ENCODE assay signal across 17 cellular contexts in genomic region chr1:23614128-23614660, GRCh38. TPM values are rescaled to one million over a fixed set of nuclear protein-coding genes. Genes with fewer than 3 reads are reported as not detected.
A peak's percentile ranks its signal among the peaks of the same experiment; 100 is the strongest.
DNase-seq lines count a peak whose midpoint lies in the region; ATAC-seq and TF ChIP-seq lines count a peak whose summit lies in the region.
"Had no signal": no experiment of that assay in that cellular context is flagged by ENCODE, and none has a peak within 500 bp of the region (broad histone marks: within the 10 kb centered on the region; RNA-seq: fewer than 3 reads in every experiment).

No MANE protein-coding gene starts in this region.

- no peaks in the 10 kb centered on the region for H3K9me3 Mint-ChIP-seq in activated naive CD4-positive, alpha-beta T cell treated with anti-CD3 and anti-CD28 coated beads, Interleukin-2, amount 50 U/mL, for 24 hours
- peaks cover 5 to 9% of the 10 kb centered on the region in 2 donors for H3K9me3 Mint-ChIP-seq in activated naive CD4-positive, alpha-beta T cell treated with anti-CD3 and anti-CD28 coated beads, Interleukin-2, amount 50 U/mL, for 72 hours
- H3K9me3 Mint-ChIP-seq in stimulated activated memory B cell treated with anti-CD40 and anti-IgM and Interleukin-4, amounts not matched to agents 10 μg/mL and 1 μg/mL and 100 μg/mL, for 72 hours = no peaks in the 10 kb centered on the region
- H3K9me3 Mint-ChIP-seq in CD14-positive monocyte = peaks cover 0 to 5% (median 3%) of the 10 kb centered on the region in 7 donors
- H3K9me3 Mint-ChIP-seq: dendritic cell treated with granulocyte-macrophage colony-stimulating factor and Interleukin-4, amounts not matched to agents 40 ng/mL and 50 ng/mL, for 4 days; H9 had no signal

- TF ChIP-seq CTCF in MM.1S (IDR thresholded peaks at IDR 0.05; ENCODE audit: low read length) (no peak), CD14-positive monocyte (IDR thresholded peaks at IDR 0.05) (no peak)

- H3K79me2 ChIP-seq in MM.1S (ENCODE audit: low read length) = no peaks in the 10 kb centered on the region

- H3K4me3 Mint-ChIP-seq in activated naive CD4-positive, alpha-beta T cell treated with anti-CD3 and anti-CD28 coated beads, Interleukin-2, amount 50 U/mL, for 24 hours = no peak overlapping the region
- H3K4me3 Mint-ChIP-seq in stimulated activated memory B cell treated with anti-CD40 and anti-IgM and Interleukin-4, amounts not matched to agents 10 μg/mL and 1 μg/mL and 100 μg/mL, for 72 hours = no peak overlapping the region
- no peak overlapping the region for H3K4me3 Mint-ChIP-seq in CD14-positive monocyte
- H3K4me3 Mint-ChIP-seq: dendritic cell treated with granulocyte-macrophage colony-stimulating factor and Interleukin-4, amounts not matched to agents 40 ng/mL and 50 ng/mL, for 4 days; H9 had no signal

- no peaks in the 10 kb centered on the region for H3K9me3 ChIP-seq in MM.1S (replicated peaks; ENCODE audit: insufficient read depth, low read length)
- no peaks in the 10 kb centered on the region for H3K9me3 ChIP-seq in MG63
- H3K9me3 ChIP-seq: esophagus squamous epithelium had no signal

- peak overlapping the region; percentile 94 for H3K27ac ChIP-seq in MM.1S (ENCODE audit: low read length)
- H3K27ac ChIP-seq: esophagus squamous epithelium had no signal

- H3F3A ChIP-seq in MM.1S (ENCODE audit: insufficient read depth, low read length) = peaks cover 44% of the 10 kb centered on the region

- H3K36me3 ChIP-seq in MM.1S (replicated peaks; ENCODE audit: insufficient read depth, low read length) (no peaks in the 10 kb centered on the region), MG63 (no peaks in the 10 kb centered on the region)
- H3K36me3 ChIP-seq: esophagus squamous epithelium had no signal

- no peak for DNase-seq in activated naive CD4-positive, alpha-beta T cell (lab: John Stamatoyannopoulos, UW)
- DNase-seq in MM.1S (peak; percentile 40), CD14-positive monocyte (ENCODE audit: low spot score) (no peak), MG63 (no peak)
- no peak for DNase-seq in activated naive CD4-positive, alpha-beta T cell treated with anti-CD3 and anti-CD28 coated beads, Interleukin-2, amount 50 U/mL, for 72 hours (ENCODE audit: low spot score in 2 of 2)
- DNase-seq: activated CD4-positive, CD25-positive, alpha-beta regulatory T cell treated with anti-CD3 and anti-CD28 coated beads, Interleukin-2, amount 50 U/mL, for 72 hours; esophagus squamous epithelium; H9; head of caudate nucleus; NCI-H1105; NCI-H345; nucleus accumbens; stimulated activated naive CD4-positive, alpha-beta T cell treated with Interleukin-2 at 50 U/mL for 16 hours had no signal

- no peaks in the 10 kb centered on the region for H4K20me1 ChIP-seq in MM.1S (ENCODE audit: insufficient read depth, low read length)

- intact Hi-C loops in CD14-positive monocyte (cut with micrococcal nuclease) = no loop called here

- H3K4me3 ChIP-seq in MM.1S (ENCODE audit: low read length) = no peak overlapping the region
- H3K4me3 ChIP-seq in MG63 = no peak overlapping the region
- H3K4me3 ChIP-seq: esophagus squamous epithelium had no signal

- peak overlapping the region; percentile 37; the same call in 1 of the 2 replicates for H3K9ac ChIP-seq in MM.1S (ENCODE audit: low read length)

- peak overlapping the region; percentile 96; the same call in 1 of the 2 replicates for H3K4me2 ChIP-seq in MM.1S (ENCODE audit: low read depth, low read length)

- H3K9me2 ChIP-seq in MM.1S (replicated peaks; ENCODE audit: insufficient read depth, low read length) = no peaks in the 10 kb centered on the region

- ATAC-seq in activated naive CD4-positive, alpha-beta T cell treated with anti-CD3 and anti-CD28 coated beads, Interleukin-2, amount 50 U/mL, for 72 hours = no peak
- ATAC-seq in stimulated activated memory B cell treated with anti-CD40 and anti-IgM and Interleukin-4, amounts not matched to agents 10 μg/mL and 1 μg/mL and 100 μg/mL, for 72 hours = peak; percentile 37
- no peak for ATAC-seq in GM19351 (IDR thresholded peaks at IDR 0.05; ENCODE audit: unreplicated experiment)

- H3K36me3 Mint-ChIP-seq in activated naive CD4-positive, alpha-beta T cell treated with anti-CD3 and anti-CD28 coated beads, Interleukin-2, amount 50 U/mL, for 24 hours = no peaks in the 10 kb centered on the region
- H3K36me3 Mint-ChIP-seq in activated naive CD4-positive, alpha-beta T cell treated with anti-CD3 and anti-CD28 coated beads, Interleukin-2, amount 50 U/mL, for 72 hours = peaks cover 6 to 17% of the 10 kb centered on the region in 2 donors
- no peaks in the 10 kb centered on the region for H3K36me3 Mint-ChIP-seq in stimulated activated memory B cell treated with anti-CD40 and anti-IgM and Interleukin-4, amounts not matched to agents 10 μg/mL and 1 μg/mL and 100 μg/mL, for 72 hours
- no peaks in the 10 kb centered on the region for H3K36me3 Mint-ChIP-seq in CD14-positive monocyte

- peak overlapping the region; percentile 92 for H3K27ac Mint-ChIP-seq in activated naive CD4-positive, alpha-beta T cell treated with anti-CD3 and anti-CD28 coated beads, Interleukin-2, amount 50 U/mL, for 24 hours
- H3K27ac Mint-ChIP-seq in activated naive CD4-positive, alpha-beta T cell treated with anti-CD3 and anti-CD28 coated beads, Interleukin-2, amount 50 U/mL, for 72 hours = peak overlapping the region; percentile 29 to 73
- H3K27ac Mint-ChIP-seq in stimulated activated memory B cell treated with anti-CD40 and anti-IgM and Interleukin-4, amounts not matched to agents 10 μg/mL and 1 μg/mL and 100 μg/mL, for 72 hours = peak overlapping the region; percentile 89
- no peak overlapping the region for H3K27ac Mint-ChIP-seq in CD14-positive monocyte
- H3K27ac Mint-ChIP-seq: dendritic cell treated with granulocyte-macrophage colony-stimulating factor and Interleukin-4, amounts not matched to agents 40 ng/mL and 50 ng/mL, for 4 days; H9 had no signal

- no peaks in the 10 kb centered on the region for H3K27me3 Mint-ChIP-seq in activated naive CD4-positive, alpha-beta T cell treated with anti-CD3 and anti-CD28 coated beads, Interleukin-2, amount 50 U/mL, for 24 hours
- H3K27me3 Mint-ChIP-seq in stimulated activated memory B cell treated with anti-CD40 and anti-IgM and Interleukin-4, amounts not matched to agents 10 μg/mL and 1 μg/mL and 100 μg/mL, for 72 hours = no peaks in the 10 kb centered on the region
- H3K27me3 Mint-ChIP-seq in CD14-positive monocyte (ENCODE audit: low read depth in 3 of 3) = peaks cover 38 to 39% (median 39%) of the 10 kb centered on the region in 3 donors

- peaks cover 70% of the 10 kb centered on the region for H3K4me1 ChIP-seq in MM.1S (ENCODE audit: low read length)

- H3K27me3 ChIP-seq in MM.1S (replicated peaks; ENCODE audit: insufficient read depth, low read length) (no peaks in the 10 kb centered on the region), MG63 (peaks cover 6% of the 10 kb centered on the region; the same call in 1 of the 2 replicates)

- no peak overlapping the region for H2AFZ ChIP-seq in MM.1S (ENCODE audit: low read length)

- peaks cover 86% of the 10 kb centered on the region for H3K4me1 Mint-ChIP-seq in activated naive CD4-positive, alpha-beta T cell treated with anti-CD3 and anti-CD28 coated beads, Interleukin-2, amount 50 U/mL, for 24 hours
- peaks cover 83% of the 10 kb centered on the region for H3K4me1 Mint-ChIP-seq in stimulated activated memory B cell treated with anti-CD40 and anti-IgM and Interleukin-4, amounts not matched to agents 10 μg/mL and 1 μg/mL and 100 μg/mL, for 72 hours
- H3K4me1 Mint-ChIP-seq in CD14-positive monocyte = no peaks in the 10 kb centered on the region

RNA-seq across cellular contexts. Expression of gene ID3, which starts 54.9 kb away (rescaled TPM):
- total RNA-seq in activated naive CD4-positive, alpha-beta T cell treated with anti-CD3 and anti-CD28 coated beads, Interleukin-2, amount 50 U/mL, for 72 hours = 100 to 1,000 TPM in 1 of 2 donors, 10 to 100 TPM in 1; 31.5 to 290 TPM
- polyA plus RNA-seq in CD14-positive monocyte = 1 to 10 TPM; 1.1 to 2.5 TPM
- 190 and 463 TPM in 2 replicates for total RNA-seq in MG63 (2014; rRNA removed; shearing (Covaris generic); ENCODE audit: low replicate concordance)

Comparison
In these comparisons a context has a peak if more than half of its experiments do, and no peak if none do; other contexts are left out.
1. H3K27ac Mint-ChIP-seq: peak in activated naive CD4-positive, alpha-beta T cell treated with anti-CD3 and anti-CD28 coated beads, Interleukin-2, amount 50 U/mL, for 24 hours (single experiment), activated naive CD4-positive, alpha-beta T cell treated with anti-CD3 and anti-CD28 coated beads, Interleukin-2, amount 50 U/mL, for 72 hours (2 of 2) and stimulated activated memory B cell treated with anti-CD40 and anti-IgM and Interleukin-4, amounts not matched to agents 10 μg/mL and 1 μg/mL and 100 μg/mL, for 72 hours (single experiment); none in CD14-positive monocyte (0 of 7).